ENCODE assay signal across 10 cellular contexts in genomic region chr10:71985542-71986250, GRCh38. TPM values are rescaled to one million over a fixed set of nuclear protein-coding genes. Genes with fewer than 3 reads are reported as not detected.
DNase-seq lines count a peak whose midpoint lies in the region; ATAC-seq and TF ChIP-seq lines count a peak whose summit lies in the region.
"Had no signal": no experiment of that assay in that cellular context is flagged by ENCODE, and none has a peak within 500 bp of the region (broad histone marks: within the 10 kb centered on the region; RNA-seq: fewer than 3 reads in every experiment).

No MANE protein-coding gene starts in this region.

- peak; percentile 69 for ATAC-seq in Right ventricle myocardium inferior

- H3K36me3 ChIP-seq in brain microvascular endothelial cell (replicated peaks) (no peaks in the 10 kb centered on the region), vagina (no peaks in the 10 kb centered on the region)

- no peak for TF ChIP-seq CTCF in brain microvascular endothelial cell (IDR thresholded peaks at IDR 0.05; ENCODE audit: low read depth, low read length, missing control alignments)
- no peak for TF ChIP-seq CTCF in vagina (IDR thresholded peaks at IDR 0.05)
- no peak for TF ChIP-seq CTCF in progenitor cell of endocrine pancreas (IDR thresholded peaks at IDR 0.05; ENCODE audit: unreplicated experiment)

- no peak for TF ChIP-seq POLR2A in vagina (IDR thresholded peaks at IDR 0.05)

- H3K9me3 Mint-ChIP-seq in progenitor cell of endocrine pancreas (ENCODE audit: low read depth) = peaks cover 8% of the 10 kb centered on the region
- H3K9me3 Mint-ChIP-seq: CD4-positive, CD25-positive, alpha-beta regulatory T cell had no signal

- H3K27ac ChIP-seq in brain microvascular endothelial cell = peak overlapping the region; percentile 53
- H3K27ac ChIP-seq in vagina = peak overlapping the region; percentile 67

- no peaks in the 10 kb centered on the region for H3K9me3 ChIP-seq in vagina

- H3K27me3 Mint-ChIP-seq in progenitor cell of endocrine pancreas = no peaks in the 10 kb centered on the region

- no peak overlapping the region for H3K27ac Mint-ChIP-seq in progenitor cell of endocrine pancreas

- H3K27me3 ChIP-seq in brain microvascular endothelial cell (replicated peaks) (no peaks in the 10 kb centered on the region), vagina (no peaks in the 10 kb centered on the region)

- peaks cover 4% of the 10 kb centered on the region for H3K36me3 Mint-ChIP-seq in progenitor cell of endocrine pancreas (ENCODE audit: insufficient read depth)
- H3K36me3 Mint-ChIP-seq: CD4-positive, CD25-positive, alpha-beta regulatory T cell had no signal

- peaks cover 73% of the 10 kb centered on the region for H3K4me1 ChIP-seq in vagina

- no peak overlapping the region for H3K4me3 ChIP-seq in brain microvascular endothelial cell (ENCODE audit: low read depth, low read length)
- H3K4me3 ChIP-seq in vagina = no peak overlapping the region

- DNase-seq in Right ventricle myocardium inferior (ENCODE audit: missing footprints) = peak; percentile 86
- DNase-seq in cardiac septum (ENCODE audit: low spot score) = no peak
- peak; percentile 69 for DNase-seq in brain microvascular endothelial cell
- peak; percentile 48 for DNase-seq in midbrain (lab: John Stamatoyannopoulos, UW)
- DNase-seq in vagina (ENCODE audit: extremely low spot score in 2 of 2) = no peak
- no peak for DNase-seq in progenitor cell of endocrine pancreas (ENCODE audit: low spot score, unreplicated experiment)
- DNase-seq in GOT3 (lab: John Stamatoyannopoulos, UW) = no peak
- no peak for DNase-seq in stimulated activated CD4-positive, alpha-beta T cell treated with anti-CD3 and anti-CD28 coated beads, Interleukin-2, amount 100 ng/mL, for 48 hours
- DNase-seq: RPMI8226 had no signal

- peaks cover 12% of the 10 kb centered on the region for H3K4me1 Mint-ChIP-seq in progenitor cell of endocrine pancreas (ENCODE audit: low read depth)

- in situ Hi-C loops in brain microvascular endothelial cell (cut with HindIII; ENCODE audit: low pct_ligation_motif_present, low sequenced_read_pairs) = no loop called here

- intact Hi-C loops in Right ventricle myocardium inferior (cut with DNase I) = loop anchor here (2.0 kb wide), 1 partner anchor 27 kb away; no protein-coding TSS in a partner anchor
- intact Hi-C loops in cardiac septum (cut with DNase I) = no loop called here
- intact Hi-C loops in vagina (cut with DNase I) = no loop called here

- H3K4me3 Mint-ChIP-seq in progenitor cell of endocrine pancreas (ENCODE audit: low read depth) = no peak overlapping the region
- H3K4me3 Mint-ChIP-seq: CD4-positive, CD25-positive, alpha-beta regulatory T cell had no signal

RNA-seq across cellular contexts. Expression of gene CHST3, which starts 21.5 kb away (rescaled TPM):
- total RNA-seq in Right ventricle myocardium inferior (18.1 TPM), cardiac septum (24.4 TPM), vagina (26.0 TPM), progenitor cell of endocrine pancreas (12.9 and 14.1 TPM in 2 replicates)
- total RNA-seq: CD4-positive, CD25-positive, alpha-beta regulatory T cell had no signal

Comparison
In these comparisons a context has a peak if more than half of its experiments do, and no peak if none do; other contexts are left out.
1. DNase-seq: peak in Right ventricle myocardium inferior (single experiment), brain microvascular endothelial cell (single experiment) and midbrain (single experiment); none in cardiac septum (single experiment), vagina (0 of 2), progenitor cell of endocrine pancreas (single experiment), GOT3 (single experiment) and stimulated activated CD4-positive, alpha-beta T cell treated with anti-CD3 and anti-CD28 coated beads, Interleukin-2, amount 100 ng/mL, for 48 hours (0 of 2).